12 cellular contexts compared by ENCODE assay signal in genomic region chr1:1143636-1144035, GRCh38. TPM values are rescaled to one million over a fixed set of nuclear protein-coding genes. Genes with fewer than 3 reads are reported as not detected.
DNase-seq lines count a peak whose midpoint lies in the region; ATAC-seq, FAIRE-seq and TF ChIP-seq lines count a peak whose summit lies in the region.
"Had no signal": no experiment of that assay in that cellular context is flagged by ENCODE, and none has a peak within 500 bp of the region (broad histone marks: within the 10 kb centered on the region; RNA-seq: fewer than 3 reads in every experiment).

No MANE protein-coding gene starts in this region.

- no peaks in the 10 kb centered on the region for H3K27me3 Mint-ChIP-seq in activated CD8-positive, alpha-beta memory T cell treated with anti-CD3 and anti-CD28 coated beads, Interleukin-2, amount 10 ng/mL, durations not matched to agents 7 days and 5 days

- peaks cover 12% of the 10 kb centered on the region for H3K4me1 Mint-ChIP-seq in activated CD8-positive, alpha-beta memory T cell treated with anti-CD3 and anti-CD28 coated beads, Interleukin-2, amount 10 ng/mL, durations not matched to agents 7 days and 5 days

- FAIRE-seq in K562 (lab: Jason Lieb, UNC): no peak
- FAIRE-seq: H1 had no signal

- H3K27me3 ChIP-seq in OCI-LY3 (ENCODE audit: low read depth, low read length): peaks cover 7% of the 10 kb centered on the region; the same call in 1 of the 2 replicates
- peaks cover 17 to 29% of the 10 kb centered on the region in 2 experiments for H3K27me3 ChIP-seq in K562 (ENCODE audit: control insufficient read depth in 2 of 2, insufficient read depth in 2 of 2, low read length in 2 of 2)
- H3K27me3 ChIP-seq in mesenchymal stem cell (ENCODE audit: control insufficient read depth in 1 of 2, insufficient read depth in 1 of 2, low read length in 2 of 2): peaks cover 0 to 39% of the 10 kb centered on the region in 2 experiments
- H3K27me3 ChIP-seq in HAP-1 (ENCODE audit: low read depth): no peaks in the 10 kb centered on the region

- no peak overlapping the region for H3K23ac ChIP-seq in mesenchymal stem cell (ENCODE audit: low read length in 2 of 2)

- no TSS peak for BruUV-seq in K562 (replicated peaks; lab: Mats Ljungman, UMichigan)

- H3K9me3 ChIP-seq in OCI-LY3 (ENCODE audit: insufficient read depth, low read length): no peaks in the 10 kb centered on the region
- H3K9me3 ChIP-seq in K562 (replicated peaks; ENCODE audit: control insufficient read depth, insufficient read depth, low read depth, low read length): no peaks in the 10 kb centered on the region
- H3K9me3 ChIP-seq in mesenchymal stem cell (ENCODE audit: control insufficient read depth, low read length): no peaks in the 10 kb centered on the region
- H3K9me3 ChIP-seq in HAP-1: no peaks in the 10 kb centered on the region
- H3K9me3 ChIP-seq: left ventricle myocardium inferior, SK-N-SH had no signal

- no peak overlapping the region for H2BK15ac ChIP-seq in mesenchymal stem cell (ENCODE audit: low read depth, poor library complexity, severe bottlenecking)

- H3K9me3 Mint-ChIP-seq in activated CD8-positive, alpha-beta memory T cell treated with anti-CD3 and anti-CD28 coated beads, Interleukin-2, amount 10 ng/mL, durations not matched to agents 7 days and 5 days (ENCODE audit: low read depth): no peaks in the 10 kb centered on the region

- peak overlapping the region; percentile 64 for H3K4me2 ChIP-seq in OCI-LY3 (ENCODE audit: low read length)
- H3K4me2 ChIP-seq in K562 (ENCODE audit: insufficient read depth, low read length): no peak overlapping the region
- H3K4me2 ChIP-seq in mesenchymal stem cell (ENCODE audit: low read length, poor library complexity, severe bottlenecking): no peak overlapping the region
- H3K4me2 ChIP-seq: SK-N-SH had no signal

- H3K14ac ChIP-seq in mesenchymal stem cell (ENCODE audit: low read length in 2 of 2): no peak overlapping the region

- peaks cover 4% of the 10 kb centered on the region for H3K79me1 ChIP-seq in mesenchymal stem cell (replicated peaks; ENCODE audit: low read length, poor library complexity, severe bottlenecking)

- no peak for DNase-seq in activated CD8-positive, alpha-beta memory T cell treated with anti-CD3 and anti-CD28 coated beads, Interleukin-2, amount 10 ng/mL, durations not matched to agents 7 days and 5 days
- no peak for DNase-seq in activated CD8-positive, alpha-beta memory T cell treated with anti-CD3 and anti-CD28 coated beads for 24 hours
- no peak for DNase-seq in K562 (ENCODE audit: extremely low read depth in 1 of 4, low spot score in 3 of 4)
- no peak for DNase-seq in mesenchymal stem cell
- DNase-seq in cortex of kidney (lab: John Stamatoyannopoulos, UW): no peak
- no peak for DNase-seq in HAP-1 (ENCODE audit: low spot score in 2 of 2)
- DNase-seq: DMS 273 treated with DMSO at 0.1 percent for 48 hours, left ventricle myocardium inferior, SK-N-SH had no signal

- intact Hi-C loops in K562 (cut with micrococcal nuclease): no loop called here

- in situ Hi-C loops in K562 (cut with MboI) (no loop called here), HAP-1 (cut with MboI; ENCODE audit: low sequenced_read_pairs) (no loop called here)

- H3K36me3 ChIP-seq in OCI-LY3 (replicated peaks; ENCODE audit: low read depth, low read length) (no peaks in the 10 kb centered on the region), K562 (ENCODE audit: control insufficient read depth, insufficient read depth, low read length) (no peaks in the 10 kb centered on the region), mesenchymal stem cell (ENCODE audit: control insufficient read depth in 1 of 2, insufficient read depth in 2 of 2, low read depth in 1 of 2, low read length in 2 of 2) (peaks cover 0 to 29% of the 10 kb centered on the region in 2 experiments), HAP-1 (replicated peaks) (no peaks in the 10 kb centered on the region)
- H3K36me3 ChIP-seq: left ventricle myocardium inferior had no signal

- H4K20me1 ChIP-seq in OCI-LY3 (ENCODE audit: insufficient read depth, low read length) (no peaks in the 10 kb centered on the region), K562 (replicated peaks; ENCODE audit: control insufficient read depth, insufficient read depth, low read length) (0 out of 2 replicates have a peak, but pooled peaks cover 4% of the 10 kb centered on the region)

- TF ChIP-seq POLR2A in K562 (conservative IDR thresholded peaks at IDR 0.05): no peak

- H3K79me2 ChIP-seq in OCI-LY3 (ENCODE audit: low read length) (no peaks in the 10 kb centered on the region), K562 (ENCODE audit: control insufficient read depth, insufficient read depth, low read length) (no peaks in the 10 kb centered on the region)

- no peak overlapping the region for H2BK12ac ChIP-seq in mesenchymal stem cell (ENCODE audit: low read length in 2 of 2)

- no peaks in the 10 kb centered on the region for H3K9me1 ChIP-seq in K562 (ENCODE audit: control insufficient read depth, insufficient read depth, low read length)

- no peak for TF ChIP-seq RAD21 in K562 (CRISPR knock-in tag; conservative IDR thresholded peaks at IDR 0.05 in 1 of 2, IDR thresholded peaks at IDR 0.05 in 1 of 2)

- H4K91ac ChIP-seq in mesenchymal stem cell (ENCODE audit: low read length): no peak overlapping the region

- no peak overlapping the region for H2AFZ ChIP-seq in OCI-LY3 (ENCODE audit: low read depth, low read length)
- no peak overlapping the region for H2AFZ ChIP-seq in K562 (ENCODE audit: low read depth, low read length)
- no peak overlapping the region for H2AFZ ChIP-seq in mesenchymal stem cell (ENCODE audit: low read depth, low read length)

- no peak for TF ChIP-seq EP300 in K562 (IDR thresholded peaks at IDR 0.05; ENCODE audit: low read length)

- H3K18ac ChIP-seq in mesenchymal stem cell (ENCODE audit: low read depth in 1 of 2, low read length in 2 of 2): no peak overlapping the region

- CTCF ChIA-PET in activated CD8-positive, alpha-beta memory T cell treated with anti-CD3 and anti-CD28 coated beads, Interleukin-2, amount 10 ng/mL, durations not matched to agents 7 days and 5 days (lab: Charles Lee): interaction anchor here (1.2 kb wide), 1 partner anchor 21 kb away, joined by 3 read pairs; no protein-coding TSS in a partner anchor
- CTCF ChIA-PET in K562 (lab: Yijun Ruan, JAX; ENCODE audit: low intra/inter-chr PET ratio): no interaction called here

- no peak overlapping the region for H2BK5ac ChIP-seq in mesenchymal stem cell (ENCODE audit: low read depth, low read length, poor library complexity, severe bottlenecking)

- peak overlapping the region; percentile 83 for H3K27ac Mint-ChIP-seq in activated CD8-positive, alpha-beta memory T cell treated with anti-CD3 and anti-CD28 coated beads, Interleukin-2, amount 10 ng/mL, durations not matched to agents 7 days and 5 days

- H2AK5ac ChIP-seq in mesenchymal stem cell (ENCODE audit: low read length, severe bottlenecking): no peak overlapping the region

- H3K9ac ChIP-seq in OCI-LY3 (ENCODE audit: low read length) (peak overlapping the region; percentile 59; the same call in 1 of the 2 replicates), K562 (ENCODE audit: insufficient read depth in 1 of 2, low read depth in 2 of 2, low read length in 2 of 2) (no peak overlapping the region; a peak in 1 of 4 replicates), mesenchymal stem cell (ENCODE audit: low read length) (no peak overlapping the region)
- H3K9ac ChIP-seq: SK-N-SH had no signal

- H3K4me3 ChIP-seq in OCI-LY3 (ENCODE audit: low read length): peak overlapping the region; percentile 70; the same call in 1 of the 2 replicates
- no peak overlapping the region for H3K4me3 ChIP-seq in K562
- no peak overlapping the region for H3K4me3 ChIP-seq in skin epidermis
- H3K4me3 ChIP-seq in mesenchymal stem cell (ENCODE audit: insufficient read depth in 1 of 2, low read depth in 1 of 2, low read length in 2 of 2): no peak overlapping the region
- no peak overlapping the region for H3K4me3 ChIP-seq in HAP-1
- H3K4me3 ChIP-seq: left ventricle myocardium inferior had no signal

- H3K27ac ChIP-seq in OCI-LY3 (ENCODE audit: low read length) (peak overlapping the region; percentile 73), K562 (ENCODE audit: extremely low read depth, low read depth, low read length) (no peak overlapping the region), skin epidermis (peak overlapping the region in 11 of 21 experiments; percentile 23 to 87 (median 79)), mesenchymal stem cell (ENCODE audit: low read length, poor library complexity, severe bottlenecking) (no peak overlapping the region)
- H3K27ac ChIP-seq: left ventricle myocardium inferior had no signal

- no peak overlapping the region for H3K4ac ChIP-seq in mesenchymal stem cell (ENCODE audit: low read depth in 1 of 2, low read length in 2 of 2)

- no peak overlapping the region for H3K4me3 Mint-ChIP-seq in activated CD8-positive, alpha-beta memory T cell treated with anti-CD3 and anti-CD28 coated beads, Interleukin-2, amount 10 ng/mL, durations not matched to agents 7 days and 5 days

- no peaks in the 10 kb centered on the region for H3K36me3 Mint-ChIP-seq in activated CD8-positive, alpha-beta memory T cell treated with anti-CD3 and anti-CD28 coated beads, Interleukin-2, amount 10 ng/mL, durations not matched to agents 7 days and 5 days

- no peak for TF ChIP-seq CTCF in OCI-LY3 (IDR thresholded peaks at IDR 0.05; ENCODE audit: low read depth, low read length)
- no peak for TF ChIP-seq CTCF in K562 (IDR thresholded peaks at IDR 0.05 in 2 of 3, conservative IDR thresholded peaks at IDR 0.05 in 1 of 3; ENCODE audit: insufficient read depth in 2 of 3, low read depth in 1 of 3, low read length in 3 of 3)

- WGBS in K562 (ENCODE audit: insufficient coverage, low coverage, missing lambda C conversion rate): 80% methylated on average over 14 of the region's 14 CpGs
- 89% methylated on average over 12 of the region's 14 CpGs for WGBS in mesenchymal stem cell

- POLR2A ChIA-PET in K562 (lab: Yijun Ruan, JAX): no interaction called here

- no peak for ATAC-seq in activated CD8-positive, alpha-beta memory T cell treated with anti-CD3 and anti-CD28 coated beads, Interleukin-2, amount 10 ng/mL, durations not matched to agents 7 days and 5 days
- no peak for ATAC-seq in K562

- H3K4me1 ChIP-seq in OCI-LY3 (ENCODE audit: low read length) (peaks cover 53% of the 10 kb centered on the region), K562 (replicated peaks in 1 of 2; ENCODE audit: control insufficient read depth in 2 of 2, insufficient read depth in 2 of 2, low read length in 2 of 2) (peaks cover 0 to 73% of the 10 kb centered on the region in 2 experiments; a peak in 3 of 5 replicates), mesenchymal stem cell (ENCODE audit: control insufficient read depth, insufficient read depth, low read depth, low read length) (peaks cover 16% of the 10 kb centered on the region), HAP-1 (no peaks in the 10 kb centered on the region)
- H3K4me1 ChIP-seq: left ventricle myocardium inferior had no signal

- H2BK120ac ChIP-seq in mesenchymal stem cell (ENCODE audit: low read depth, low read length): no peak overlapping the region

- no peak overlapping the region for H4K8ac ChIP-seq in mesenchymal stem cell (ENCODE audit: low read length)

RNA-seq across cellular contexts. Expression of gene C1orf159, which starts 27.7 kb away (rescaled TPM):
- total RNA-seq in activated CD8-positive, alpha-beta memory T cell treated with anti-CD3 and anti-CD28 coated beads, Interleukin-2, amount 10 ng/mL, durations not matched to agents 7 days and 5 days: 10 to 100 TPM; 22.9 to 23.6 TPM
- 35.9 and 114 TPM in 2 replicates for total RNA-seq in K562 (2011; cell fraction: chromatin; rRNA removed; ENCODE audit: low replicate concordance)
- total RNA-seq in K562 (2011; cell fraction: nucleolus; rRNA removed): 121 and 123 TPM in 2 replicates
- 60.4 and 67.1 TPM in 2 replicates for total RNA-seq in K562 (2011; cell fraction: nucleoplasm; rRNA removed)
- 34.0 and 50.2 TPM in 2 replicates for total RNA-seq in K562 (2014; rRNA removed)
- total RNA-seq in K562 (2014; rRNA removed; fragmentation: Illumina TruSeq; extraction: Trizol): 1.0 and 1.4 TPM in 2 replicates
- 10.6 and 12.2 TPM in 2 replicates for total RNA-seq in K562 (2015; rRNA removed; fragmentation: Illumina TruSeq; extraction: Trizol)
- 42.3 and 46.4 TPM in 2 replicates for total RNA-seq in K562 (2021)
- 13.2 and 23.8 TPM in 2 replicates for polyA plus RNA-seq in K562 (2011; rRNA removed)
- polyA plus RNA-seq in K562 (2011; cell fraction: cytosol; rRNA removed): 21.2 and 54.5 TPM in 2 replicates
- polyA plus RNA-seq in K562 (2011; cell fraction: nucleus; rRNA removed): 125 and 192 TPM in 2 replicates
- polyA plus RNA-seq in K562 (2012): 23.9 and 32.3 TPM in 2 replicates
- 6.3 and 17.8 TPM in 2 replicates for polyA plus RNA-seq in K562 (2014; fragmentation: Illumina TruSeq; extraction: Trizol)
- under 1 TPM; 0.28 to 0.60 TPM for polyA plus RNA-seq in K562 (2014; fragmentation: Nextera tagmentation; extraction: Ambion mirVana)
- 52.8 and 54.9 TPM in 2 replicates for polyA plus RNA-seq in K562 (2014; rRNA removed)
- 3.2 and 3.9 TPM in 2 replicates for polyA minus RNA-seq in K562 (2011; rRNA and poly(A)+ RNA removed)
- polyA minus RNA-seq in K562 (2011; cell fraction: cytosol; rRNA and poly(A)+ RNA removed): 12.4 and 13.6 TPM in 2 replicates
- 34.3 and 38.5 TPM in 2 replicates for polyA minus RNA-seq in K562 (2011; cell fraction: nucleus; rRNA and poly(A)+ RNA removed)
- polyA plus RNA-seq in mesenchymal stem cell (2013, experiment 1 of 2): 7.6 TPM
- 7.7 TPM for polyA plus RNA-seq in mesenchymal stem cell (2013, experiment 2 of 2)

RNA-seq across cellular contexts. Expression of gene TTLL10, which starts 30.0 kb away (rescaled TPM):
- not detected for total RNA-seq in activated CD8-positive, alpha-beta memory T cell treated with anti-CD3 and anti-CD28 coated beads, Interleukin-2, amount 10 ng/mL, durations not matched to agents 7 days and 5 days
- total RNA-seq in K562 (2011; cell fraction: chromatin; rRNA removed; ENCODE audit: low replicate concordance): 0.21 TPM in 1 of 2 replicates, not detected in the other
- total RNA-seq in K562 (2011; cell fraction: nucleolus; rRNA removed): 0.17 TPM in 1 of 2 replicates, not detected in the other
- not detected in 2 replicates for total RNA-seq in K562 (2011; cell fraction: nucleoplasm; rRNA removed)
- total RNA-seq in K562 (2014; rRNA removed) (not detected in 2 replicates), K562 (2014; rRNA removed; fragmentation: Illumina TruSeq; extraction: Trizol) (not detected in 2 replicates), K562 (2015; rRNA removed; fragmentation: Illumina TruSeq; extraction: Trizol) (not detected in 2 replicates), K562 (2021) (not detected in 2 replicates)
- polyA plus RNA-seq in K562 (2011; rRNA removed) (not detected in 2 replicates), K562 (2014; fragmentation: Illumina TruSeq; extraction: Trizol) (not detected in 2 replicates), K562 (2014; fragmentation: Nextera tagmentation; extraction: Ambion mirVana) (not detected), K562 (2014; rRNA removed) (not detected in 2 replicates)
- polyA plus RNA-seq in K562 (2011; cell fraction: cytosol; rRNA removed): 0.06 TPM in 1 of 2 replicates, not detected in the other
- 0.07 and 0.38 TPM in 2 replicates for polyA plus RNA-seq in K562 (2011; cell fraction: nucleus; rRNA removed)
- polyA plus RNA-seq in K562 (2012): 0.10 TPM in 1 of 2 replicates, not detected in the other
- polyA minus RNA-seq in K562 (2011; rRNA and poly(A)+ RNA removed): not detected in 2 replicates
- not detected in 2 replicates for polyA minus RNA-seq in K562 (2011; cell fraction: cytosol; rRNA and poly(A)+ RNA removed)
- polyA minus RNA-seq in K562 (2011; cell fraction: nucleus; rRNA and poly(A)+ RNA removed): 0.13 TPM in 1 of 2 replicates, not detected in the other
- not detected for polyA plus RNA-seq in mesenchymal stem cell (2013, experiment 1 of 2)
- not detected for polyA plus RNA-seq in mesenchymal stem cell (2013, experiment 2 of 2)
- total RNA-seq: left ventricle myocardium inferior had no signal
- polyA plus RNA-seq: SK-N-SH had no signal

Comparison
In these comparisons a context has a peak if more than half of its experiments do, and no peak if none do; other contexts are left out.
1. H3K27ac ChIP-seq: peak in OCI-LY3 (single experiment) and skin epidermis (11 of 21); none in K562 (single experiment) and mesenchymal stem cell (single experiment).